In the genomic region with DNA sequence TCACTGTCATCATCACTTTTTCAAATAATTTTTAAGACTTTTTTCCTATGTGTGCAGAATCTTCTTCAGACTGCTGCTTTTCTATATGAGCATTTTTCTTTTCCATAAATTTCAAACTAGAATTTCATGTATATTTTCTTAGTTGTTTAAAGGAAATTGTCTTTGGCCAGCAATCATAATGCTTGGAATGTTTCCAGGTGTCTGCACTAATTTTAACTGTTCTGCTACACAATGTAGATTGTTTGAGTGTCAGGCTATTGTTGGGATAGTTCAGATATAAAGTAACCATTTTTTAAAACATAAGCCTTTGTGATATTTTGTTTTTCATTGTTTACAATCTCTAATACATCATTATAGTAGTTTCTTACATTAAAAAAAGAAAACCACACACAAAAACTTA, we compare ENCODE assay signal across 19 cellular contexts.
"Had no signal": no experiment of that assay in that cellular context is flagged by ENCODE, and none has a peak within 500 bp of the region (broad histone marks: within the 10 kb centered on the region; RNA-seq: fewer than 3 reads in every experiment).

No MANE protein-coding gene starts in this region.

- H3K27ac ChIP-seq: RWPE1 had no signal

- H3K9ac ChIP-seq: SK-N-SH had no signal

- H3K4me2 ChIP-seq: SK-N-SH had no signal

- ATAC-seq: Panc1 had no signal

- H3K9me3 ChIP-seq: SK-N-SH had no signal

- DNase-seq: KBM-7, MV-4-11, NCI-H1048, NCI-H1105, NCI-H1436 treated with DMSO at 0.1 percent for 48 hours, NCI-H1694, NCI-H187 treated with DMSO at 0.1 percent for 48 hours, NCI-H2029 treated with DMSO at 0.1 percent for 48 hours, NCI-H2171, NCI-H226, NCI-H446, NCI-H510A, NCI-H524 treated with DMSO at 0.1 percent for 48 hours, NCI-H69, NCI-H774, SHP77, SK-N-SH had no signal
